In genomic region chr1:10671090-10671489, GRCh38 we compare ENCODE assay signal across 17 cellular contexts.
A peak's percentile ranks its signal among the peaks of the same experiment; 100 is the strongest.
DNase-seq lines count a peak whose midpoint lies in the region; ATAC-seq, FAIRE-seq and TF ChIP-seq lines count a peak whose summit lies in the region.
"Had no signal": no experiment of that assay in that cellular context is flagged by ENCODE, and none has a peak within 500 bp of the region (broad histone marks: within the 10 kb centered on the region; RNA-seq: fewer than 3 reads in every experiment).

No MANE protein-coding gene starts in this region.

- H3K79me2 ChIP-seq in SK-N-SH (ENCODE audit: insufficient read depth), result no peaks in the 10 kb centered on the region
- H3K79me2 ChIP-seq in K562 (ENCODE audit: control insufficient read depth, insufficient read depth, low read length), result no peaks in the 10 kb centered on the region

- H3K36me3 ChIP-seq in SK-N-SH (replicated peaks in 1 of 2; ENCODE audit: control insufficient read depth in 1 of 2, insufficient read depth in 2 of 2, low read length in 1 of 2) (no peaks in the 10 kb centered on the region), K562 (ENCODE audit: control insufficient read depth, insufficient read depth, low read length) (no peaks in the 10 kb centered on the region), muscle layer of colon (ENCODE audit: insufficient read depth, low read length) (no peaks in the 10 kb centered on the region), uterus (no peaks in the 10 kb centered on the region)
- H3K36me3 ChIP-seq: heart right ventricle, MG63 had no signal

- DNase-seq in SK-N-SH, result peak; percentile 65
- no peak for DNase-seq in K562 (ENCODE audit: extremely low read depth in 1 of 4, low spot score in 3 of 4)
- no peak for DNase-seq in uterus
- no peak for DNase-seq in NCI-H1092 treated with DMSO at 0.1 percent for 48 hours (lab: John Stamatoyannopoulos, UW)
- DNase-seq in cerebellar nuclear complex (lab: John Stamatoyannopoulos, UW), result no peak
- no peak for DNase-seq in dermis blood vessel endothelial cell
- DNase-seq: activated CD8-positive, alpha-beta T cell treated with anti-CD3 and anti-CD28 coated beads for 36 hours; amniotic stem cell; heart right ventricle; MG63; psoas muscle had no signal

- ATAC-seq in SK-N-SH treated with all-trans-retinoic acid at 6 μM for 48 hours, result no peak
- ATAC-seq in K562, result no peak
- ATAC-seq: activated CD8-positive, alpha-beta T cell treated with anti-CD3 and anti-CD28 coated beads for 36 hours; activated T-helper 17 cell treated with anti-CD3 and anti-CD28 coated beads, Interleukin-2, amount 50 U/mL, for 72 hours; psoas muscle had no signal

- TF ChIP-seq EP300 in SK-N-SH (IDR thresholded peaks at IDR 0.05; ENCODE audit: borderline replicate concordance in 1 of 2, low read depth in 1 of 2, low read length in 1 of 2), result no peak
- TF ChIP-seq EP300 in K562 (IDR thresholded peaks at IDR 0.05; ENCODE audit: low read length), result no peak

- H3K27ac ChIP-seq in SK-N-SH (ENCODE audit: low read depth in 2 of 2, low read length in 1 of 2), result peak overlapping the region in 1 of 2 experiments; percentile 28; a peak in 1 of 4 replicates
- H3K27ac ChIP-seq in K562 (ENCODE audit: extremely low read depth, low read depth, low read length), result no peak overlapping the region
- peak overlapping the region; percentile 87 for H3K27ac ChIP-seq in muscle layer of colon (ENCODE audit: low read depth, low read length)
- H3K27ac ChIP-seq in uterus, result peak overlapping the region; percentile 41 to 66
- H3K27ac ChIP-seq: epithelial cell of prostate, psoas muscle, SK-N-MC had no signal

- H4K20me1 ChIP-seq in SK-N-SH (ENCODE audit: insufficient read depth) (no peaks in the 10 kb centered on the region), K562 (replicated peaks; ENCODE audit: control insufficient read depth, insufficient read depth, low read length) (peaks cover 46% of the 10 kb centered on the region)

- no TSS peak for BruUV-seq in K562 (replicated peaks; lab: Mats Ljungman, UMichigan)

- in situ Hi-C loops in K562 (cut with MboI), result no loop called here

- TF ChIP-seq CTCF in SK-N-SH (IDR thresholded peaks at IDR 0.05) (no peak), K562 (IDR thresholded peaks at IDR 0.05 in 2 of 3, conservative IDR thresholded peaks at IDR 0.05 in 1 of 3; ENCODE audit: insufficient read depth in 2 of 3, low read depth in 1 of 3, low read length in 3 of 3) (no peak), uterus (IDR thresholded peaks at IDR 0.05) (no peak)

- intact Hi-C loops in K562 (cut with micrococcal nuclease), result no loop called here
- intact Hi-C loops in uterus (cut with DNase I; ENCODE audit: low total_unique reads), result no loop called here

- FAIRE-seq in K562 (lab: Jason Lieb, UNC), result no peak
- FAIRE-seq: GM18507 had no signal

- H3K9me2 ChIP-seq in SK-N-SH, result no peaks in the 10 kb centered on the region

- H3K9ac ChIP-seq in SK-N-SH, result no peak overlapping the region
- no peak overlapping the region for H3K9ac ChIP-seq in K562 (ENCODE audit: insufficient read depth in 1 of 2, low read depth in 2 of 2, low read length in 2 of 2)
- no peak overlapping the region for H3K9ac ChIP-seq in muscle layer of colon (ENCODE audit: low read length)

- CTCF ChIA-PET in SK-N-SH (lab: Yijun Ruan, JAX), result interaction anchor here (0.9 to 1.8 kb wide), 4 partner anchors 9 to 196 kb away, joined by 3 to 7 read pairs (median 4); no protein-coding TSS in a partner anchor
- CTCF ChIA-PET in K562 (lab: Yijun Ruan, JAX; ENCODE audit: low intra/inter-chr PET ratio), result no interaction called here

- H3K9me3 ChIP-seq in SK-N-SH (no peaks in the 10 kb centered on the region), K562 (replicated peaks; ENCODE audit: control insufficient read depth, insufficient read depth, low read depth, low read length) (no peaks in the 10 kb centered on the region), muscle layer of colon (ENCODE audit: low read length) (no peaks in the 10 kb centered on the region), uterus (no peaks in the 10 kb centered on the region)
- H3K9me3 ChIP-seq: heart right ventricle, MG63, psoas muscle had no signal

- H3K4me1 ChIP-seq in SK-N-SH (ENCODE audit: control insufficient read depth in 1 of 2, insufficient read depth in 2 of 2, low read depth in 1 of 2, low read length in 1 of 2) (peaks cover 0 to 46% of the 10 kb centered on the region in 2 experiments; a peak in 1 of 4 replicates), K562 (replicated peaks in 1 of 2; ENCODE audit: control insufficient read depth in 2 of 2, insufficient read depth in 2 of 2, low read length in 2 of 2) (peaks cover 0 to 44% of the 10 kb centered on the region in 2 experiments; a peak in 2 of 5 replicates), muscle layer of colon (ENCODE audit: insufficient read depth, low read length) (peaks cover 90% of the 10 kb centered on the region), uterus (peaks cover 0 to 12% of the 10 kb centered on the region in 2 donors)

- no peak overlapping the region for H3K4me2 ChIP-seq in SK-N-SH
- H3K4me2 ChIP-seq in K562 (ENCODE audit: insufficient read depth, low read length), result no peak overlapping the region

- POLR2A ChIA-PET in SK-N-SH (lab: Yijun Ruan, JAX), result interaction anchor here (0.8 kb wide), 1 partner anchor 105 kb away, joined by 3 read pairs; no protein-coding TSS in a partner anchor
- POLR2A ChIA-PET in K562 (lab: Yijun Ruan, JAX), result no interaction called here

- TF ChIP-seq RAD21 in SK-N-SH (IDR thresholded peaks at IDR 0.05; ENCODE audit: low read length), result no peak
- no peak for TF ChIP-seq RAD21 in K562 (CRISPR knock-in tag; conservative IDR thresholded peaks at IDR 0.05 in 1 of 2, IDR thresholded peaks at IDR 0.05 in 1 of 2)

- H3K27me3 ChIP-seq in SK-N-SH (ENCODE audit: insufficient read depth) (no peaks in the 10 kb centered on the region), K562 (ENCODE audit: control insufficient read depth in 2 of 2, insufficient read depth in 2 of 2, low read length in 2 of 2) (peaks cover 68 to 91% of the 10 kb centered on the region in 2 experiments), muscle layer of colon (ENCODE audit: control insufficient read depth in 1 of 2, insufficient read depth in 2 of 2, low read length in 2 of 2) (no peaks in the 10 kb centered on the region), uterus (no peaks in the 10 kb centered on the region)
- H3K27me3 ChIP-seq: heart right ventricle, MG63 had no signal

- no peaks in the 10 kb centered on the region for H3K9me1 ChIP-seq in K562 (ENCODE audit: control insufficient read depth, insufficient read depth, low read length)

- H3K4me3 ChIP-seq in SK-N-SH (ENCODE audit: low read depth in 2 of 2, low read length in 1 of 2), result no peak overlapping the region
- H3K4me3 ChIP-seq in K562, result no peak overlapping the region
- H3K4me3 ChIP-seq in muscle layer of colon (ENCODE audit: low read depth in 1 of 2, low read length in 2 of 2), result no peak overlapping the region
- no peak overlapping the region for H3K4me3 ChIP-seq in uterus
- H3K4me3 ChIP-seq: heart right ventricle, MG63, psoas muscle, SK-N-MC had no signal

- TF ChIP-seq POLR2A in K562 (conservative IDR thresholded peaks at IDR 0.05), result no peak
- no peak for TF ChIP-seq POLR2A in uterus (IDR thresholded peaks at IDR 0.05)

- WGBS in SK-N-SH (ENCODE audit: low lambda C conversion rate), result 92% methylated on average over 15 of the region's 18 CpGs
- 15% methylated on average over 18 of the region's 18 CpGs for WGBS in K562 (ENCODE audit: insufficient coverage, low coverage, missing lambda C conversion rate)

- H3F3A ChIP-seq in SK-N-SH (replicated peaks; ENCODE audit: insufficient read depth), result no peaks in the 10 kb centered on the region

- H2AFZ ChIP-seq in SK-N-SH (ENCODE audit: low read depth) (no peak overlapping the region), K562 (ENCODE audit: low read depth, low read length) (no peak overlapping the region)

TF ChIP-seq in SK-N-SH, 30 proteins besides CTCF, POLR2A, EP300 and RAD21 (continues in another document):
- TF ChIP-seq TEAD4 (IDR thresholded peaks at IDR 0.05; ENCODE audit: borderline replicate concordance, insufficient read depth), result no peak
- no peak for TF ChIP-seq NRF1 (IDR thresholded peaks at IDR 0.05; ENCODE audit: low read depth, low read length)
- no peak for TF ChIP-seq GATA2 (CRISPR knock-in tag; IDR thresholded peaks at IDR 0.05)
- TF ChIP-seq RCOR1 (IDR thresholded peaks at IDR 0.05; ENCODE audit: low read length), result no peak
- TF ChIP-seq RXRA (IDR thresholded peaks at IDR 0.05; ENCODE audit: borderline replicate concordance, low read depth), result no peak
- no peak for TF ChIP-seq ELF1 (IDR thresholded peaks at IDR 0.05)

TF ChIP-seq in SK-N-SH treated with all-trans-retinoic acid at 6 μM for 48 hours, 23 proteins besides CTCF, POLR2A, EP300 and RAD21:
- no peak for TF ChIP-seq ESRRG (CRISPR knock-in tag; IDR thresholded peaks at IDR 0.05)
- no peak for TF ChIP-seq ZC3H10 (CRISPR knock-in tag; IDR thresholded peaks at IDR 0.05)
- TF ChIP-seq GLIS3 (CRISPR knock-in tag; IDR thresholded peaks at IDR 0.05), result no peak
- no peak for TF ChIP-seq OSR1 (CRISPR knock-in tag; IDR thresholded peaks at IDR 0.05)
- no peak for TF ChIP-seq RARB (CRISPR knock-in tag; IDR thresholded peaks at IDR 0.05)

TF ChIP-seq in K562, 482 proteins besides CTCF, POLR2A, EP300 and RAD21:
- TF ChIP-seq HLTF (IDR thresholded peaks at IDR 0.05) (no peak), TRIM24 (IDR thresholded peaks at IDR 0.05) (no peak), ZFX (CRISPR knock-in tag; IDR thresholded peaks at IDR 0.05) (no peak), PHTF2 (CRISPR knock-in tag; IDR thresholded peaks at IDR 0.05) (no peak), SRSF1 (IDR thresholded peaks at IDR 0.05; ENCODE audit: low read depth, low read length) (no peak), HNRNPLL (IDR thresholded peaks at IDR 0.05; ENCODE audit: low read depth, low read length, poor library complexity, severe bottlenecking) (peak; percentile 66), ZNF133 (CRISPR knock-in tag; IDR thresholded peaks at IDR 0.05) (no peak), ZNF764 (CRISPR knock-in tag; IDR thresholded peaks at IDR 0.05; ENCODE audit: low read depth) (no peak), FIP1L1 (IDR thresholded peaks at IDR 0.05; ENCODE audit: low read depth, low read length, poor library complexity, severe bottlenecking) (no peak), SIRT6 (IDR thresholded peaks at IDR 0.05; ENCODE audit: low read depth, low read length) (no peak), CEBPB (tag; IDR thresholded peaks at IDR 0.05) (no peak), PCBP2 (IDR thresholded peaks at IDR 0.05; ENCODE audit: low read depth, low read length, poor library complexity, severe bottlenecking) (no peak), MEIS2 (IDR thresholded peaks at IDR 0.05; ENCODE audit: partially characterized antibody) (peak; percentile 16), YBX1 (IDR thresholded peaks at IDR 0.05) (no peak), TOE1 (IDR thresholded peaks at IDR 0.05; ENCODE audit: borderline replicate concordance) (no peak), TOE1 (CRISPR knock-in tag; IDR thresholded peaks at IDR 0.05; ENCODE audit: borderline replicate concordance, low read depth) (no peak), ZNF507 (tag; conservative IDR thresholded peaks at IDR 0.05) (no peak), ZNF384 (IDR thresholded peaks at IDR 0.05; ENCODE audit: low read depth, low read length) (no peak), STAT5B (CRISPR knock-in tag; IDR thresholded peaks at IDR 0.05) (no peak)
